ENCODE assay signal across 11 cellular contexts in genomic region chr2:181307203-181307991, GRCh38.
DNase-seq lines count a peak whose midpoint lies in the region; ATAC-seq, FAIRE-seq and TF ChIP-seq lines count a peak whose summit lies in the region.
"Had no signal": no experiment of that assay in that cellular context is flagged by ENCODE, and none has a peak within 500 bp of the region (broad histone marks: within the 10 kb centered on the region; RNA-seq: fewer than 3 reads in every experiment).

No MANE protein-coding gene starts in this region.

- no peak overlapping the region for H2AFZ ChIP-seq in Loucy (ENCODE audit: low read length)

- ATAC-seq in HG03439 (IDR thresholded peaks at IDR 0.05; ENCODE audit: unreplicated experiment) (no peak), GM19328 (IDR thresholded peaks at IDR 0.05; ENCODE audit: unreplicated experiment) (no peak)
- ATAC-seq: heart left ventricle had no signal

- no peaks in the 10 kb centered on the region for H3K36me3 Mint-ChIP-seq in activated naive CD8-positive, alpha-beta T cell

- no peak for TF ChIP-seq CTCF in GM06990 (IDR thresholded peaks at IDR 0.05; ENCODE audit: insufficient read depth, low read length, poor library complexity, severe bottlenecking)
- no peak for TF ChIP-seq CTCF in Loucy (conservative IDR thresholded peaks at IDR 0.05; ENCODE audit: low read length)

- H3K9ac ChIP-seq in Loucy (ENCODE audit: low read depth, low read length, poor library complexity, severe bottlenecking), result peak overlapping the region; percentile 88

- no peaks in the 10 kb centered on the region for H4K20me1 ChIP-seq in Loucy (ENCODE audit: insufficient read depth, low read length, poor library complexity, severe bottlenecking)

- peak overlapping the region; percentile 91 for H3K27ac Mint-ChIP-seq in activated naive CD8-positive, alpha-beta T cell

- no peaks in the 10 kb centered on the region for H3K36me3 ChIP-seq in GM06990 (ENCODE audit: control insufficient read depth, insufficient read depth, low read length)
- H3K36me3 ChIP-seq in Loucy (ENCODE audit: insufficient read depth, low read length), result no peaks in the 10 kb centered on the region
- no peaks in the 10 kb centered on the region for H3K36me3 ChIP-seq in small intestine (ENCODE audit: control insufficient read depth in 2 of 2, insufficient read depth in 2 of 2, low read length in 2 of 2)
- H3K36me3 ChIP-seq: heart left ventricle had no signal

- FAIRE-seq in small intestine (lab: Jason Lieb, UNC), result no peak

- peaks cover 22% of the 10 kb centered on the region for H3F3A ChIP-seq in Loucy (ENCODE audit: low read depth)

- WGBS in small intestine, 3 donors, result 67 to 83% (median 70%) methylated on average over 7 of the region's 7 CpGs

- no peaks in the 10 kb centered on the region for H3K27me3 Mint-ChIP-seq in activated naive CD8-positive, alpha-beta T cell

- H3K27ac ChIP-seq in small intestine (ENCODE audit: low read depth in 1 of 2, low read length in 1 of 2), result peak overlapping the region; percentile 64 to 94

- peak overlapping the region; percentile 80 for H3K4me3 Mint-ChIP-seq in activated naive CD8-positive, alpha-beta T cell

- peaks cover 83% of the 10 kb centered on the region for H3K4me1 ChIP-seq in Loucy (ENCODE audit: insufficient read depth, low read length, poor library complexity, severe bottlenecking)
- H3K4me1 ChIP-seq in small intestine (ENCODE audit: control insufficient read depth in 2 of 2, insufficient read depth in 1 of 2, low read depth in 1 of 2, low read length in 1 of 2), result no peaks in the 10 kb centered on the region

- H3K4me3 ChIP-seq in GM06990 (replicated peaks; ENCODE audit: low read depth, low read length) (no peak overlapping the region), Loucy (ENCODE audit: low read length, poor library complexity, severe bottlenecking) (peak overlapping the region; percentile 63), small intestine (ENCODE audit: low read depth in 1 of 2, low read length in 2 of 2) (no peak overlapping the region)

- peak overlapping the region; percentile 72 for H3K4me2 ChIP-seq in Loucy (ENCODE audit: low read depth, low read length, poor library complexity, severe bottlenecking)

- DNase-seq in GM06990 (ENCODE audit: extremely low read depth, insufficient read length), result peak; percentile 24
- no peak for DNase-seq in small intestine
- no peak for DNase-seq in SKM-1 treated with dmso at 0.1 percent for 144 hours (lab: John Stamatoyannopoulos, UW; ENCODE audit: unreplicated experiment)
- DNase-seq: DMS 273 treated with DMSO at 0.1 percent for 48 hours; heart left ventricle; KG1; stimulated activated CD4-positive, alpha-beta T cell treated with anti-CD3 and anti-CD28 coated beads, Interleukin-2, amount 100 ng/mL, for 48 hours had no signal

- peaks cover 77% of the 10 kb centered on the region for H3K4me1 Mint-ChIP-seq in activated naive CD8-positive, alpha-beta T cell (ENCODE audit: low read depth)

- peaks cover 27% of the 10 kb centered on the region; the same call in 1 of the 2 replicates for H3K79me2 ChIP-seq in Loucy (ENCODE audit: insufficient read depth, low read length)

- H3K9me3 ChIP-seq in Loucy (ENCODE audit: insufficient read depth, low read depth, low read length) (no peaks in the 10 kb centered on the region), small intestine (ENCODE audit: control insufficient read depth, low read depth) (no peaks in the 10 kb centered on the region)
- H3K9me3 ChIP-seq: heart left ventricle had no signal

- H3K9me2 ChIP-seq in Loucy (replicated peaks; ENCODE audit: low read depth, low read length), result no peaks in the 10 kb centered on the region

- H3K27me3 ChIP-seq in GM06990 (replicated peaks; ENCODE audit: control insufficient read depth, insufficient read depth, low read length), result no peaks in the 10 kb centered on the region
- no peaks in the 10 kb centered on the region for H3K27me3 ChIP-seq in Loucy (ENCODE audit: insufficient read depth, low read length, poor library complexity, severe bottlenecking)
- H3K27me3 ChIP-seq in small intestine (ENCODE audit: control insufficient read depth in 2 of 2, insufficient read depth in 2 of 2, low read length in 2 of 2), result no peaks in the 10 kb centered on the region
- H3K27me3 ChIP-seq: heart left ventricle had no signal

- no peaks in the 10 kb centered on the region for H3K9me3 Mint-ChIP-seq in activated naive CD8-positive, alpha-beta T cell (ENCODE audit: low read depth)
